ENCODE assay signal across 8 cellular contexts in genomic region chr10:11494923-11495322, GRCh38.
DNase-seq lines count a peak whose midpoint lies in the region; ATAC-seq and TF ChIP-seq lines count a peak whose summit lies in the region.
"Not testable (repeated sequence)": the region's sequence is repeated elsewhere in the genome, so short reads cannot be mapped to it uniquely, and the experiment has no call there.

No MANE protein-coding gene starts in this region.

- TF ChIP-seq CTCF in AG10803 (conservative IDR thresholded peaks at IDR 0.05; ENCODE audit: low read length) (peak; percentile 38), HFFc6 (IDR thresholded peaks at IDR 0.05) (peak; percentile 70), WTC11 (IDR thresholded peaks at IDR 0.05) (peak; percentile 54; the same call in 1 of the 2 replicates), chondrocyte (IDR thresholded peaks at IDR 0.05) (peak; percentile 78), fibroblast of the aortic adventitia (IDR thresholded peaks at IDR 0.05; ENCODE audit: insufficient read depth, low read length) (peak; percentile 42), hepatocyte (IDR thresholded peaks at IDR 0.05; ENCODE audit: poor library complexity) (peak; percentile 35), psoas muscle (IDR thresholded peaks at IDR 0.05) (peak; percentile 35), uterus (IDR thresholded peaks at IDR 0.05) (peak in 3 of 4 experiments; percentile 18 to 42 (median 24))

- not testable (repeated sequence) for H3K27me3 Mint-ChIP-seq in HFFc6 (ENCODE audit: insufficient read depth); WTC11 (ENCODE audit: low read depth); chondrocyte (ENCODE audit: low read depth)

- H3K36me3 ChIP-seq in hepatocyte (replicated peaks; ENCODE audit: insufficient read depth, low read depth); psoas muscle (ENCODE audit: insufficient read depth in 1 of 2, low read depth in 1 of 2); uterus: not testable (repeated sequence)

- not testable (repeated sequence) for H3K4me2 ChIP-seq in hepatocyte

- H3K27me3 ChIP-seq in hepatocyte; psoas muscle (ENCODE audit: insufficient read depth in 3 of 3, low read length in 2 of 3); uterus: not testable (repeated sequence)

- not testable (repeated sequence) for ATAC-seq in WTC11, psoas muscle

- not testable (repeated sequence) for TF ChIP-seq POLR2A in uterus (IDR thresholded peaks at IDR 0.05)

- not testable (repeated sequence) for H2AFZ ChIP-seq in hepatocyte

- not testable (repeated sequence) for H3K9me3 ChIP-seq in hepatocyte (ENCODE audit: low read depth); psoas muscle; uterus

- DNase-seq in AG10803 (ENCODE audit: low read depth); chondrocyte (ENCODE audit: low spot score); hepatocyte (ENCODE audit: low spot score): not testable (repeated sequence)
- peak; percentile 13 for DNase-seq in HFFc6
- peak; percentile 84 for DNase-seq in WTC11 (ENCODE audit: low spot score)
- DNase-seq in fibroblast of the aortic adventitia (ENCODE audit: low read depth) = peak; percentile 19
- peak; percentile 33 to 75 for DNase-seq in psoas muscle
- DNase-seq in uterus = peak; percentile 33 to 44

- H3K4me3 ChIP-seq in AG10803 (ENCODE audit: low read length); fibroblast of the aortic adventitia (ENCODE audit: low read depth, low read length); hepatocyte; psoas muscle; uterus: not testable (repeated sequence)

- POLR2A ChIA-PET in WTC11 (lab: Charles Lee) = not testable (repeated sequence)

- H3K27ac Mint-ChIP-seq in HFFc6; WTC11; chondrocyte (ENCODE audit: unreplicated experiment): not testable (repeated sequence)

- intact Hi-C loops in psoas muscle (cut with DNase I); uterus (cut with DNase I; ENCODE audit: low total_unique reads): not testable (repeated sequence)

- not testable (repeated sequence) for H3K9me3 Mint-ChIP-seq in HFFc6; WTC11; chondrocyte (ENCODE audit: low read depth)

- H3K27ac ChIP-seq in hepatocyte, psoas muscle, uterus: not testable (repeated sequence)

- H3K4me1 Mint-ChIP-seq in HFFc6 (ENCODE audit: low read depth); WTC11; chondrocyte (ENCODE audit: low read depth): not testable (repeated sequence)

- not testable (repeated sequence) for H3K4me3 Mint-ChIP-seq in HFFc6; WTC11; chondrocyte (ENCODE audit: unreplicated experiment)

- H3K79me2 ChIP-seq in hepatocyte = not testable (repeated sequence)

- CTCF ChIA-PET in WTC11 (lab: Charles Lee) = interaction anchor here (0.7 to 2.7 kb wide), 10 partner anchors 10 to 262 kb away, joined by 3 to 15 read pairs (median 7); no protein-coding TSS in a partner anchor

- 70% methylated on average over 13 of the region's 13 CpGs for WGBS in hepatocyte (ENCODE audit: low lambda C conversion rate, missing lambda C conversion rate)
- WGBS in psoas muscle, 3 donors = 33 to 59% (median 40%) methylated on average over 8 to 12 of the region's 13 CpGs

- not testable (repeated sequence) for H4K20me1 ChIP-seq in hepatocyte (ENCODE audit: insufficient read depth, poor library complexity, severe bottlenecking)

- H3K4me1 ChIP-seq in hepatocyte (ENCODE audit: insufficient read depth); psoas muscle; uterus: not testable (repeated sequence)

- not testable (repeated sequence) for H3K9me2 ChIP-seq in hepatocyte (replicated peaks; ENCODE audit: insufficient read depth)

- not testable (repeated sequence) for H3K36me3 Mint-ChIP-seq in HFFc6 (ENCODE audit: low read depth)
- peaks cover 34% of the 10 kb centered on the region for H3K36me3 Mint-ChIP-seq in WTC11
- H3K36me3 Mint-ChIP-seq in chondrocyte (ENCODE audit: low read depth) = peaks cover 20% of the 10 kb centered on the region

Comparison
In these comparisons a context has a peak if more than half of its experiments do, and no peak if none do; other contexts are left out.
1. CTCF ChIP-seq: peak in every context shown above with its lines; median percentile 78 in chondrocyte; 70 in HFFc6; 54 in WTC11; 42 in fibroblast of the aortic adventitia; 38 in AG10803; 35 in hepatocyte; 35 in psoas muscle; 24 in uterus.